ENCODE assay signal across 1 cellular context in the genomic region with DNA sequence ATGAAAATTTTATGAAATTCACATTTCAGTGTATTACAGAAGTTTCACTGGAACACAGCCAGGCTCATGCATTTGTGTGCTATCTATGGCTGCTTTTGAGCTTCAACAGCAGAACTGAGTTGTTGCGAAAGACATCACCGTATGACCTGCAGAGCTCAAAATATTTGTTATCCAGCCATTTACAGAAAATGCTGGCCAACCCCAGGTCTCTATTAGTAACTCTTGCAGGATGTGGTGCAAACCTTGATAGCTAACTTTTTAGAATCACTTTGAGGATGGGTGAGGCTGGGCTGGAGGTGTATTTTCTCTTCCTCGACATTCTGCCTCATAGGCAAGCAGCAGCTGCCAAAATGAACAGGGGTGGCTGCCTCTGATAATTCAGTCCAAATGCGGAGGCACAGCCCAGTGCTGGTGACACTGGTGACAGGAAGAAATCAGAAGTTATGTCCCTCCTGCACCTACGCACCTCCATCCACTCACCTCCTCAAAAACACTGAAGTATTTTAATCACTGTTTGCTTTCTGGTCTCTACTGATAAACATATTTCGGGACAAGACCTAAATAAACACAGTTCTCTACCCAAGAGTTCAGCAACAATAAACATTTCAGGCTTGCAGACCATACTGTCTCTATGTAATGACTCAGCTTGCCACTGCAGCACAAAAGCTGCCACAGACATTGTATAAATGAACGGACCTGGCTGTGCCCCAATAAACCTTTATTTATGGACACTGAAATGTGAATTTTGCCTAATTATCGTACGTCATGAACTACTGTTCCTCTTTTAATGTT.
TF ChIP-seq lines count a peak whose summit lies in the region.

No MANE protein-coding gene starts in this region.

TF ChIP-seq in K562, 482 proteins besides CTCF, POLR2A, EP300 and RAD21 (continued from another document):
- TF ChIP-seq, protein P1, sequence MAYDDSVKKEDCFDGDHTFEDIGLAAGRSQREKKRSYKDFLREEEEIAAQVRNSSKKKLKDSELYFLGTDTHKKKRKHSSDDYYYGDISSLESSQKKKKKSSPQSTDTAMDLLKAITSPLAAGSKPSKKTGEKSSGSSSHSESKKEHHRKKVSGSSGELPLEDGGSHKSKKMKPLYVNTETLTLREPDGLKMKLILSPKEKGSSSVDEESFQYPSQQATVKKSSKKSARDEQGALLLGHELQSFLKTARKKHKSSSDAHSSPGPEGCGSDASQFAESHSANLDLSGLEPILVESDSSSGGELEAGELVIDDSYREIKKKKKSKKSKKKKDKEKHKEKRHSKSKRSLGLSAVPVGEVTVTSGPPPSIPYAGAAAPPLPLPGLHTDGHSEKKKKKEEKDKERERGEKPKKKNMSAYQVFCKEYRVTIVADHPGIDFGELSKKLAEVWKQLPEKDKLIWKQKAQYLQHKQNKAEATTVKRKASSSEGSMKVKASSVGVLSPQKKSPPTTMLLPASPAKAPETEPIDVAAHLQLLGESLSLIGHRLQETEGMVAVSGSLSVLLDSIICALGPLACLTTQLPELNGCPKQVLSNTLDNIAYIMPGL (CRISPR knock-in tag; IDR thresholded peaks at IDR 0.05): no peak
- TF ChIP-seq ZNF586 (CRISPR knock-in tag; conservative IDR thresholded peaks at IDR 0.05) (no peak), XRCC4 (IDR thresholded peaks at IDR 0.05; ENCODE audit: extremely low read depth, insufficient read depth, insufficient read length) (no peak), ZNF408 (CRISPR knock-in tag; IDR thresholded peaks at IDR 0.05; ENCODE audit: low read depth) (no peak), PCBP2 (IDR thresholded peaks at IDR 0.05; ENCODE audit: low read depth, low read length, poor library complexity, severe bottlenecking) (no peak), CBFA2T3 (IDR thresholded peaks at IDR 0.05) (peak; percentile 97), KLF13 (tag; IDR thresholded peaks at IDR 0.05; ENCODE audit: borderline replicate concordance, low read depth) (no peak), ZFPM2 (CRISPR knock-in tag; IDR thresholded peaks at IDR 0.05) (no peak), BCOR (IDR thresholded peaks at IDR 0.05) (peak; percentile 51; the same call in 1 of the 2 replicates), ZNF23 (CRISPR knock-in tag; IDR thresholded peaks at IDR 0.05) (no peak), ZNF232 (CRISPR knock-in tag; IDR thresholded peaks at IDR 0.05) (no peak), ZNF197 (CRISPR knock-in tag; IDR thresholded peaks at IDR 0.05; ENCODE audit: low read depth) (no peak), NRF1 (conservative IDR thresholded peaks at IDR 0.05 in 1 of 2, IDR thresholded peaks at IDR 0.05 in 1 of 2) (peak; percentile 70 to 75), ZNF12 (CRISPR knock-in tag; IDR thresholded peaks at IDR 0.05) (no peak), SAFB2 (IDR thresholded peaks at IDR 0.05; ENCODE audit: borderline replicate concordance, low read depth, low read length, severe bottlenecking) (no peak), SMAD1 (IDR thresholded peaks at IDR 0.05; ENCODE audit: low read depth, low read length, partially characterized antibody) (no peak), ZNF780A (CRISPR knock-in tag; IDR thresholded peaks at IDR 0.05) (no peak), POLR3A (IDR thresholded peaks at IDR 0.05; ENCODE audit: borderline replicate concordance, extremely low read depth, insufficient read depth, insufficient read length) (no peak), SRSF9 (IDR thresholded peaks at IDR 0.05; ENCODE audit: borderline replicate concordance, low read depth, low read length) (no peak), ARHGAP35 (IDR thresholded peaks at IDR 0.05; ENCODE audit: partially characterized antibody) (no peak), ZEB2 (IDR thresholded peaks at IDR 0.05) (peak; percentile 95), CEBPG (CRISPR knock-in tag; IDR thresholded peaks at IDR 0.05) (peak; percentile 78), CEBPG (tag; conservative IDR thresholded peaks at IDR 0.05 in 1 of 2, IDR thresholded peaks at IDR 0.05 in 1 of 2) (peak; percentile 83 to 92), THRAP3 (IDR thresholded peaks at IDR 0.05; ENCODE audit: borderline replicate concordance) (no peak), NEUROD1 (IDR thresholded peaks at IDR 0.05; ENCODE audit: borderline replicate concordance, low read depth, low read length, partially characterized antibody) (no peak), SMC3 (conservative IDR thresholded peaks at IDR 0.05; ENCODE audit: insufficient read depth, low read depth, low read length) (no peak), ZNF263 (CRISPR knock-in tag; IDR thresholded peaks at IDR 0.05; ENCODE audit: borderline replicate concordance) (no peak), ZNF766 (CRISPR knock-in tag; conservative IDR thresholded peaks at IDR 0.05) (peak; percentile 53), COPS2 (conservative IDR thresholded peaks at IDR 0.05) (no peak), EGR1 (conservative IDR thresholded peaks at IDR 0.05) (peak; percentile 96), JUN (IDR thresholded peaks at IDR 0.05; ENCODE audit: borderline replicate concordance, low read depth, low read length) (no peak), JUN (CRISPR knock-in tag; IDR thresholded peaks at IDR 0.05; ENCODE audit: borderline replicate concordance) (no peak), C11orf30 (IDR thresholded peaks at IDR 0.05; ENCODE audit: low read depth) (peak; percentile 81), ZNF77 (CRISPR knock-in tag; IDR thresholded peaks at IDR 0.05) (no peak), NCOA1 (IDR thresholded peaks at IDR 0.05; ENCODE audit: low read depth) (peak; percentile 72; the same call in 1 of the 2 replicates)
- TF ChIP-seq, protein P2, sequence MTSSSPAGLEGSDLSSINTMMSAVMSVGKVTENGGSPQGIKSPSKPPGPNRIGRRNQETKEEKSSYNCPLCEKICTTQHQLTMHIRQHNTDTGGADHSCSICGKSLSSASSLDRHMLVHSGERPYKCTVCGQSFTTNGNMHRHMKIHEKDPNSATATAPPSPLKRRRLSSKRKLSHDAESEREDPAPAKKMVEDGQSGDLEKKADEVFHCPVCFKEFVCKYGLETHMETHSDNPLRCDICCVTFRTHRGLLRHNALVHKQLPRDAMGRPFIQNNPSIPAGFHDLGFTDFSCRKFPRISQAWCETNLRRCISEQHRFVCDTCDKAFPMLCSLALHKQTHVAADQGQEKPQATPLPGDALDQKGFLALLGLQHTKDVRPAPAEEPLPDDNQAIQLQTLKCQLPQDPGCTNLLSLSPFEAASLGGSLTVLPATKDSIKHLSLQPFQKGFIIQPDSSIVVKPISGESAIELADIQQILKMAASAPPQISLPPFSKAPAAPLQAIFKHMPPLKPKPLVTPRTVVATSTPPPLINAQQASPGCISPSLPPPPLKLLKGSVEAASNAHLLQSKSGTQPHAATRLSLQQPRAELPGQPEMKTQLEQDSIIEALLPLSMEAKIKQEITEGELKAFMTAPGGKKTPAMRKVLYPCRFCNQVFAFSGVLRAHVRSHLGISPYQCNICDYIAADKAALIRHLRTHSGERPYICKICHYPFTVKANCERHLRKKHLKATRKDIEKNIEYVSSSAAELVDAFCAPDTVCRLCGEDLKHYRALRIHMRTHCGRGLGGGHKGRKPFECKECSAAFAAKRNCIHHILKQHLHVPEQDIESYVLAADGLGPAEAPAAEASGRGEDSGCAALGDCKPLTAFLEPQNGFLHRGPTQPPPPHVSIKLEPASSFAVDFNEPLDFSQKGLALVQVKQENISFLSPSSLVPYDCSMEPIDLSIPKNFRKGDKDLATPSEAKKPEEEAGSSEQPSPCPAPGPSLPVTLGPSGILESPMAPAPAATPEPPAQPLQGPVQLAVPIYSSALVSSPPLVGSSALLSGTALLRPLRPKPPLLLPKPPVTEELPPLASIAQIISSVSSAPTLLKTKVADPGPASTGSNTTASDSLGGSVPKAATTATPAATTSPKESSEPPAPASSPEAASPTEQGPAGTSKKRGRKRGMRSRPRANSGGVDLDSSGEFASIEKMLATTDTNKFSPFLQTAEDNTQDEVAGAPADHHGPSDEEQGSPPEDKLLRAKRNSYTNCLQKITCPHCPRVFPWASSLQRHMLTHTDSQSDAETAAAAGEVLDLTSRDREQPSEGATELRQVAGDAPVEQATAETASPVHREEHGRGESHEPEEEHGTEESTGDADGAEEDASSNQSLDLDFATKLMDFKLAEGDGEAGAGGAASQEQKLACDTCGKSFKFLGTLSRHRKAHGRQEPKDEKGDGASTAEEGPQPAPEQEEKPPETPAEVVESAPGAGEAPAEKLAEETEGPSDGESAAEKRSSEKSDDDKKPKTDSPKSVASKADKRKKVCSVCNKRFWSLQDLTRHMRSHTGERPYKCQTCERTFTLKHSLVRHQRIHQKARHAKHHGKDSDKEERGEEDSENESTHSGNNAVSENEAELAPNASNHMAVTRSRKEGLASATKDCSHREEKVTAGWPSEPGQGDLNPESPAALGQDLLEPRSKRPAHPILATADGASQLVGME (CRISPR knock-in tag; IDR thresholded peaks at IDR 0.05): no peak
- TF ChIP-seq, protein P3, sequence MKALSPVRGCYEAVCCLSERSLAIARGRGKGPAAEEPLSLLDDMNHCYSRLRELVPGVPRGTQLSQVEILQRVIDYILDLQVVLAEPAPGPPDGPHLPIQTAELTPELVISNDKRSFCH (CRISPR knock-in tag; IDR thresholded peaks at IDR 0.05): no peak
- TF ChIP-seq, protein P3 (tag; IDR thresholded peaks at IDR 0.05): peak; percentile 67; the same call in 1 of the 2 replicates
- TF ChIP-seq, protein P4, sequence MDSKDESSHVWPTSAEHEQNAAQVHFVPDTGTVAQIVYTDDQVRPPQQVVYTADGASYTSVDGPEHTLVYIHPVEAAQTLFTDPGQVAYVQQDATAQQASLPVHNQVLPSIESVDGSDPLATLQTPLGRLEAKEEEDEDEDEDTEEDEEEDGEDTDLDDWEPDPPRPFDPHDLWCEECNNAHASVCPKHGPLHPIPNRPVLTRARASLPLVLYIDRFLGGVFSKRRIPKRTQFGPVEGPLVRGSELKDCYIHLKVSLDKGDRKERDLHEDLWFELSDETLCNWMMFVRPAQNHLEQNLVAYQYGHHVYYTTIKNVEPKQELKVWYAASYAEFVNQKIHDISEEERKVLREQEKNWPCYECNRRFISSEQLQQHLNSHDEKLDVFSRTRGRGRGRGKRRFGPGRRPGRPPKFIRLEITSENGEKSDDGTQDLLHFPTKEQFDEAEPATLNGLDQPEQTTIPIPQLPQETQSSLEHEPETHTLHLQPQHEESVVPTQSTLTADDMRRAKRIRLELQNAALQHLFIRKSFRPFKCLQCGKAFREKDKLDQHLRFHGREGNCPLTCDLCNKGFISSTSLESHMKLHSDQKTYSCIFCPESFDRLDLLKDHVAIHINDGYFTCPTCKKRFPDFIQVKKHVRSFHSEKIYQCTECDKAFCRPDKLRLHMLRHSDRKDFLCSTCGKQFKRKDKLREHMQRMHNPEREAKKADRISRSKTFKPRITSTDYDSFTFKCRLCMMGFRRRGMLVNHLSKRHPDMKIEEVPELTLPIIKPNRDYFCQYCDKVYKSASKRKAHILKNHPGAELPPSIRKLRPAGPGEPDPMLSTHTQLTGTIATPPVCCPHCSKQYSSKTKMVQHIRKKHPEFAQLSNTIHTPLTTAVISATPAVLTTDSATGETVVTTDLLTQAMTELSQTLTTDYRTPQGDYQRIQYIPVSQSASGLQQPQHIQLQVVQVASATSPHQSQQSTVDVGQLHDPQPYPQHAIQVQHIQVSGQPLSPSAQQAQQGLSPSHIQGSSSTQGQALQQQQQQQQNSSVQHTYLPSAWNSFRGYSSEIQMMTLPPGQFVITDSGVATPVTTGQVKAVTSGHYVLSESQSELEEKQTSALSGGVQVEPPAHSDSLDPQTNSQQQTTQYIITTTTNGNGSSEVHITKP (IDR thresholded peaks at IDR 0.05; ENCODE audit: partially characterized antibody): peak; percentile 60
- TF ChIP-seq, protein P5, sequence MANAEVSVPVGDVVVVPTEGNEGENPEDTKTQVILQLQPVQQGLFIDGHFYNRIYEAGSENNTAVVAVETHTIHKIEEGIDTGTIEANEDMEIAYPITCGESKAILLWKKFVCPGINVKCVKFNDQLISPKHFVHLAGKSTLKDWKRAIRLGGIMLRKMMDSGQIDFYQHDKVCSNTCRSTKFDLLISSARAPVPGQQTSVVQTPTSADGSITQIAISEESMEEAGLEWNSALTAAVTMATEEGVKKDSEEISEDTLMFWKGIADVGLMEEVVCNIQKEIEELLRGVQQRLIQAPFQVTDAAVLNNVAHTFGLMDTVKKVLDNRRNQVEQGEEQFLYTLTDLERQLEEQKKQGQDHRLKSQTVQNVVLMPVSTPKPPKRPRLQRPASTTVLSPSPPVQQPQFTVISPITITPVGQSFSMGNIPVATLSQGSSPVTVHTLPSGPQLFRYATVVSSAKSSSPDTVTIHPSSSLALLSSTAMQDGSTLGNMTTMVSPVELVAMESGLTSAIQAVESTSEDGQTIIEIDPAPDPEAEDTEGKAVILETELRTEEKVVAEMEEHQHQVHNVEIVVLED (CRISPR knock-in tag; IDR thresholded peaks at IDR 0.05): no peak
